ENCODE assay signal across 9 cellular contexts in the genomic region with DNA sequence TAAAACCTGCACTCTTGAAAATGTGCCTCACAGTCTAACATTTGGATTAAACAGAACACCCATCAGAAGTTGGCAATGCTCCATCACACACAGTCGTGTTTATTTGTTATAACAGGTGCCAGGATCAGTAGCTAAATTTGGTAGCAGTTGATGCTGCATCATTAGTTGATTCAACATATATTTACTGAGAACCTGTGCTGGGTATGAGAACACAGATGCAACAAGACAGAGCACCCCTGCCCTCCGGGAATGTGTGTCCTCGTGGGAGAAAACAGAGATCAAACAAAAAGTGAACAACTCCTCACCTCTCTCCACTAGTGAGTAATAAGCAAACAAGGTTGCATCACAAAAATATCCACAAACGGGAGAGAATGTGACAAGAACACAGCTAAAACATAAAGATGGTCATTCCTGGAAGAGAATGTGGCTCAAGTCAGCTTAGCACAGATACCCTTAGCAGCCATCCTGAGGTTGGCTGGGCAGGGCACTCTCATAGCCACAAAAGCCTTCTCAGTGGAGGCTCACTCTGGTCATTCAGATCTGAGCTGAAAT. TPM values are rescaled to one million over a fixed set of nuclear protein-coding genes. Genes with fewer than 3 reads are reported as not detected.
DNase-seq lines count a peak whose midpoint lies in the region; ATAC-seq, FAIRE-seq and TF ChIP-seq lines count a peak whose summit lies in the region.
"Had no signal": no experiment of that assay in that cellular context is flagged by ENCODE, and none has a peak within 500 bp of the region (broad histone marks: within the 10 kb centered on the region; RNA-seq: fewer than 3 reads in every experiment).

No MANE protein-coding gene starts in this region.

- peak overlapping the region; percentile 57 to 96 (median 81) for H3K4me3 Mint-ChIP-seq in immature natural killer cell
- H3K4me3 Mint-ChIP-seq: activated naive CD8-positive, alpha-beta T cell treated with anti-CD3 and anti-CD28 coated beads, Interleukin-2, amount 10 ng/mL, durations not matched to agents 7 days and 5 days had no signal

- WGBS in lower leg skin, 2 donors: 33 to 42% methylated on average over 4 of the region's 4 CpGs

- intact Hi-C loops in lower leg skin (cut with DNase I; ENCODE audit: low total_unique reads): no loop called here

- TF ChIP-seq CTCF in C4-2B (conservative IDR thresholded peaks at IDR 0.05): no peak
- no peak for TF ChIP-seq CTCF in lower leg skin (IDR thresholded peaks at IDR 0.05)

- H3K27me3 Mint-ChIP-seq in immature natural killer cell (ENCODE audit: low read depth in 3 of 3): peaks cover 2 to 3% (median 2%) of the 10 kb centered on the region in 3 donors
- H3K27me3 Mint-ChIP-seq: activated naive CD8-positive, alpha-beta T cell treated with anti-CD3 and anti-CD28 coated beads, Interleukin-2, amount 10 ng/mL, durations not matched to agents 7 days and 5 days had no signal

- no peak for TF ChIP-seq POLR2A in lower leg skin (IDR thresholded peaks at IDR 0.05)

- H3K27ac Mint-ChIP-seq in immature natural killer cell: peak overlapping the region; percentile 94 to 100 (median 99)

- ATAC-seq in HG03175 (IDR thresholded peaks at IDR 0.05; ENCODE audit: unreplicated experiment) (peak; percentile 19), HG03039 (IDR thresholded peaks at IDR 0.05; ENCODE audit: unreplicated experiment) (no peak), HG03460 (IDR thresholded peaks at IDR 0.05; ENCODE audit: unreplicated experiment) (no peak)

- peaks cover 65 to 77% of the 10 kb centered on the region in 2 donors for H3K4me1 Mint-ChIP-seq in immature natural killer cell

- H3K36me3 Mint-ChIP-seq in immature natural killer cell: no peaks in the 10 kb centered on the region

- no peak for FAIRE-seq in RCC 7860 (lab: Jason Lieb, UNC)

- H3K27ac ChIP-seq in C4-2B: peak overlapping the region; percentile 45; the same call in 1 of the 2 replicates

- no peak overlapping the region for H3K4me3 ChIP-seq in lower leg skin (ENCODE audit: low read depth, poor library complexity, severe bottlenecking)

- no peaks in the 10 kb centered on the region for H3K9me3 Mint-ChIP-seq in immature natural killer cell

- DNase-seq in RCC 7860 (ENCODE audit: low spot score) (peak; percentile 45), immature natural killer cell (no peak), lower leg skin (ENCODE audit: low spot score in 2 of 2) (no peak), activated gamma-delta T cell (lab: John Stamatoyannopoulos, UW) (no peak)
- DNase-seq: activated naive CD8-positive, alpha-beta T cell treated with anti-CD3 and anti-CD28 coated beads, Interleukin-2, amount 10 ng/mL, durations not matched to agents 7 days and 5 days had no signal

RNA-seq across cellular contexts. Expression of a gene that starts 26.3 kb away (rescaled TPM):
- polyA plus RNA-seq in immature natural killer cell: 100 to 1,000 TPM in 2 of 3 donors, 10 to 100 TPM in 1; 100.0 to 136 (median 117) TPM
- total RNA-seq in lower leg skin: 10 to 100 TPM; 16.4 to 47.7 (median 22.5) TPM
